In genomic region chr1:198492872-198493271, GRCh38 we compare ENCODE assay signal across 18 cellular contexts. TPM values are rescaled to one million over a fixed set of nuclear protein-coding genes. Genes with fewer than 3 reads are reported as not detected.
A peak's percentile ranks its signal among the peaks of the same experiment; 100 is the strongest.
DNase-seq lines count a peak whose midpoint lies in the region; ATAC-seq and TF ChIP-seq lines count a peak whose summit lies in the region.
"Had no signal": no experiment of that assay in that cellular context is flagged by ENCODE, and none has a peak within 500 bp of the region (broad histone marks: within the 10 kb centered on the region; RNA-seq: fewer than 3 reads in every experiment).

No MANE protein-coding gene starts in this region.

- no peak overlapping the region for H3K9ac ChIP-seq in colonic mucosa (ENCODE audit: low read depth in 2 of 2, low read length in 2 of 2)
- H3K9ac ChIP-seq: BLaER1 had no signal

- no peaks in the 10 kb centered on the region for H3K9me3 ChIP-seq in colonic mucosa
- H3K9me3 ChIP-seq: BLaER1 had no signal

- no peak overlapping the region for H3K27ac ChIP-seq in colonic mucosa
- H3K27ac ChIP-seq: BLaER1 had no signal

- no peaks in the 10 kb centered on the region for H3K4me1 ChIP-seq in colonic mucosa
- H3K4me1 ChIP-seq: BLaER1 had no signal

- TF ChIP-seq CTCF in AG10803 (conservative IDR thresholded peaks at IDR 0.05; ENCODE audit: low read length) (no peak), choroid plexus epithelial cell (conservative IDR thresholded peaks at IDR 0.05; ENCODE audit: low read depth, low read length) (no peak), colonic mucosa (IDR thresholded peaks at IDR 0.05) (no peak)

- no peak for ATAC-seq in HG03521 (IDR thresholded peaks at IDR 0.05; ENCODE audit: unreplicated experiment)
- ATAC-seq: esophagus mucosa had no signal

- H3K4me3 ChIP-seq in AG10803 (ENCODE audit: low read length) (no peak overlapping the region), choroid plexus epithelial cell (ENCODE audit: low read depth, low read length) (no peak overlapping the region), colonic mucosa (no peak overlapping the region)
- H3K4me3 ChIP-seq: BLaER1 had no signal

- H3K36me3 ChIP-seq in colonic mucosa = no peaks in the 10 kb centered on the region
- H3K36me3 ChIP-seq: BLaER1 had no signal

- intact Hi-C loops in colonic mucosa (cut with DNase I) = no loop called here

- DNase-seq in AG10803 (ENCODE audit: low read depth) = peak; percentile 98
- peak; percentile 83 for DNase-seq in NCI-H226
- peak; percentile 73 for DNase-seq in choroid plexus epithelial cell (ENCODE audit: low read depth)
- peak; percentile 41 for DNase-seq in myocyte (ENCODE audit: low read depth)
- no peak for DNase-seq in colonic mucosa
- DNase-seq in activated naive CD4-positive, alpha-beta T cell treated with Interleukin-2 at 50 U/mL for 16 hours = no peak
- DNase-seq in OCI-M1 (lab: John Stamatoyannopoulos, UW) = no peak
- DNase-seq: activated CD4-positive, alpha-beta T cell treated with anti-CD3 and anti-CD28 coated beads, Interleukin-2, amount 10 ng/mL, durations not matched to agents 24 days and 14 days; activated naive CD8-positive, alpha-beta T cell treated with anti-CD3 and anti-CD28 coated beads, Interleukin-2, amount 10 ng/mL, durations not matched to agents 7 days and 5 days; H7; Kasumi-1; mesendoderm; NCI-H1694 treated with DMSO at 0.1 percent for 48 hours; Right ventricle myocardium superior; T1000 had no signal

- no peaks in the 10 kb centered on the region for H3K27me3 ChIP-seq in colonic mucosa
- H3K27me3 ChIP-seq: BLaER1 had no signal

RNA-seq across cellular contexts. Expression of gene ATP6V1G3, which starts 47.6 kb away (rescaled TPM):
- total RNA-seq in myocyte = not detected in 2 replicates
- polyA plus RNA-seq in myocyte (2012) = 1.9 TPM
- total RNA-seq in colonic mucosa = not detected
- total RNA-seq: activated CD4-positive, alpha-beta T cell treated with anti-CD3 and anti-CD28 coated beads, Interleukin-2, amount 10 ng/mL, durations not matched to agents 24 days and 14 days; activated naive CD8-positive, alpha-beta T cell treated with anti-CD3 and anti-CD28 coated beads, Interleukin-2, amount 10 ng/mL, durations not matched to agents 7 days and 5 days; esophagus mucosa; H7; Right ventricle myocardium superior had no signal

Comparison
In these comparisons a context has a peak if more than half of its experiments do, and no peak if none do; other contexts are left out.
1. DNase-seq: peak in AG10803 (single experiment), NCI-H226 (single experiment), choroid plexus epithelial cell (single experiment) and myocyte (single experiment); none in colonic mucosa (single experiment), activated naive CD4-positive, alpha-beta T cell treated with Interleukin-2 at 50 U/mL for 16 hours (single experiment) and OCI-M1 (single experiment).